Comparison of ENCODE assay signal across 8 cellular contexts in genomic region chr3:169148448-169149348, GRCh38.
DNase-seq lines count a peak whose midpoint lies in the region; ATAC-seq, FAIRE-seq and TF ChIP-seq lines count a peak whose summit lies in the region.

No MANE protein-coding gene starts in this region.

- no peak for DNase-seq in HFF-Myc (ENCODE audit: extremely low read depth, low read depth)
- DNase-seq in body of pancreas, result peak; percentile 35 to 62 (median 58)
- peak; percentile 52 to 84 for DNase-seq in lung microvascular endothelial cell (ENCODE audit: low read depth in 2 of 2)
- DNase-seq in GM03348 (ENCODE audit: low spot score), result no peak
- DNase-seq in effector CD4-positive, alpha-beta T cell, result no peak
- no peak for DNase-seq in hypothalamus (lab: John Stamatoyannopoulos, UW)
- no peak for DNase-seq in urothelium cell line (ENCODE audit: low spot score)

- H3K27ac ChIP-seq in BLaER1 (no peak overlapping the region), body of pancreas (peak overlapping the region; percentile 59 to 90 (median 81))

- H3K36me3 ChIP-seq in BLaER1 (no peaks in the 10 kb centered on the region), body of pancreas (replicated peaks in 1 of 2; ENCODE audit: insufficient read depth in 1 of 2, low read depth in 2 of 2) (no peaks in the 10 kb centered on the region)

- no peak for TF ChIP-seq POLR2A in body of pancreas (IDR thresholded peaks at IDR 0.05)

- peaks cover 82% of the 10 kb centered on the region for H3K27me3 ChIP-seq in BLaER1
- H3K27me3 ChIP-seq in body of pancreas, result peaks cover 0 to 2% of the 10 kb centered on the region in 2 donors

- 4 to 6% methylated on average over 24 of the region's 24 CpGs for WGBS in body of pancreas, 2 donors

- H3K4me1 ChIP-seq in BLaER1 (peaks cover 12% of the 10 kb centered on the region), body of pancreas (peaks cover 43% of the 10 kb centered on the region)

- no peaks in the 10 kb centered on the region for H3K9me3 ChIP-seq in BLaER1
- H3K9me3 ChIP-seq in body of pancreas, result no peaks in the 10 kb centered on the region

- peak; percentile 47 for ATAC-seq in body of pancreas

- FAIRE-seq in urothelium cell line (lab: Jason Lieb, UNC), result no peak

- H4K20me1 ChIP-seq in BLaER1, result peaks cover 59% of the 10 kb centered on the region

- no peak for TF ChIP-seq CTCF in HFF-Myc (IDR thresholded peaks at IDR 0.05; ENCODE audit: low read depth, low read length, missing control alignments)
- no peak for TF ChIP-seq CTCF in body of pancreas (IDR thresholded peaks at IDR 0.05)

- H3K4me2 ChIP-seq in BLaER1, result peak overlapping the region; percentile 60

- intact Hi-C loops in body of pancreas (cut with DNase I), result no loop called here

- no peak overlapping the region for H3K9ac ChIP-seq in BLaER1

- no peak overlapping the region for H3K4me3 ChIP-seq in BLaER1
- peak overlapping the region; percentile 29 for H3K4me3 ChIP-seq in HFF-Myc (replicated peaks; ENCODE audit: low read depth, low read length)
- H3K4me3 ChIP-seq in body of pancreas, result no peak overlapping the region

Comparison
In these comparisons a context has a peak if more than half of its experiments do, and no peak if none do; other contexts are left out.
1. DNase-seq: peak in body of pancreas (4 of 4) and lung microvascular endothelial cell (2 of 2); none in HFF-Myc (single experiment), GM03348 (single experiment), effector CD4-positive, alpha-beta T cell (single experiment), hypothalamus (0 of 51) and urothelium cell line (single experiment).